Comparison of ENCODE assay signal across 10 cellular contexts in genomic region chr1:201482755-201483154, GRCh38. TPM values are rescaled to one million over a fixed set of nuclear protein-coding genes. Genes with fewer than 3 reads are reported as not detected.
DNase-seq lines count a peak whose midpoint lies in the region; ATAC-seq and TF ChIP-seq lines count a peak whose summit lies in the region.
"Had no signal": no experiment of that assay in that cellular context is flagged by ENCODE, and none has a peak within 500 bp of the region (broad histone marks: within the 10 kb centered on the region; RNA-seq: fewer than 3 reads in every experiment).

No MANE protein-coding gene starts in this region.

- H3K4me1 Mint-ChIP-seq in GM23338: peaks cover 24% of the 10 kb centered on the region
- H3K4me1 Mint-ChIP-seq in progenitor cell of endocrine pancreas (ENCODE audit: low read depth): peaks cover 17% of the 10 kb centered on the region

- 73 to 82% (median 77%) methylated on average over 4 to 5 of the region's 5 CpGs for WGBS in adrenal gland, 4 donors

- peaks cover 9% of the 10 kb centered on the region for H3K27me3 ChIP-seq in GM23338 (ENCODE audit: insufficient read depth)
- H3K27me3 ChIP-seq in ascending aorta: no peaks in the 10 kb centered on the region
- peaks cover 6% of the 10 kb centered on the region for H3K27me3 ChIP-seq in adrenal gland
- H3K27me3 ChIP-seq: Peyer's patch had no signal

- H2AFZ ChIP-seq in GM23338: peak overlapping the region; percentile 96

- no peaks in the 10 kb centered on the region for H3K36me3 Mint-ChIP-seq in GM23338 (ENCODE audit: low read depth)
- H3K36me3 Mint-ChIP-seq in progenitor cell of endocrine pancreas (ENCODE audit: insufficient read depth): no peaks in the 10 kb centered on the region

- no peaks in the 10 kb centered on the region; the same call in 1 of the 2 replicates for H3F3A ChIP-seq in GM23338 (replicated peaks; ENCODE audit: low read depth)

- peaks cover 27% of the 10 kb centered on the region for H3K4me1 ChIP-seq in GM23338 (ENCODE audit: insufficient read depth)
- H3K4me1 ChIP-seq in ascending aorta: peaks cover 9 to 30% of the 10 kb centered on the region in 2 donors
- H3K4me1 ChIP-seq in adrenal gland (replicated peaks in 1 of 2): peaks cover 13 to 20% of the 10 kb centered on the region in 2 donors

- no peaks in the 10 kb centered on the region for H4K20me1 ChIP-seq in GM23338 (replicated peaks; ENCODE audit: insufficient read depth)

- H3K36me3 ChIP-seq in GM23338 (ENCODE audit: insufficient read depth): no peaks in the 10 kb centered on the region
- peaks cover 45 to 51% of the 10 kb centered on the region in 2 donors for H3K36me3 ChIP-seq in ascending aorta
- peaks cover 0 to 28% of the 10 kb centered on the region in 2 donors for H3K36me3 ChIP-seq in adrenal gland (replicated peaks in 1 of 2)

- no peak overlapping the region for H3K27ac ChIP-seq in GM23338 (ENCODE audit: low read depth)
- peak overlapping the region; percentile 66 to 72 for H3K27ac ChIP-seq in ascending aorta
- H3K27ac ChIP-seq in adrenal gland: no peak overlapping the region

- no peaks in the 10 kb centered on the region for H3K9me2 ChIP-seq in GM23338 (ENCODE audit: insufficient read depth)

- intact Hi-C loops in ascending aorta (cut with DNase I) (loop anchor here (1.0 to 2.0 kb wide), 3 partner anchors 16 to 46 kb away; no protein-coding TSS in a partner anchor), adrenal gland (cut with DNase I) (loop anchor here (2.0 kb wide), 1 partner anchor 30 kb away; no protein-coding TSS in a partner anchor)

- H3K4me2 ChIP-seq in GM23338: peak overlapping the region; percentile 94

- peaks cover 14% of the 10 kb centered on the region for H3K27me3 Mint-ChIP-seq in GM23338 (ENCODE audit: insufficient read depth, low read depth, poor library complexity)
- peaks cover 32% of the 10 kb centered on the region for H3K27me3 Mint-ChIP-seq in progenitor cell of endocrine pancreas

- no peak for TF ChIP-seq POLR2A in adrenal gland (IDR thresholded peaks at IDR 0.05)

- H3K4me3 ChIP-seq in GM12865 (ENCODE audit: low read depth, low read length) (no peak overlapping the region), GM23338 (no peak overlapping the region), ascending aorta (no peak overlapping the region), adrenal gland (no peak overlapping the region)

- no peak overlapping the region for H3K4me3 Mint-ChIP-seq in GM23338
- no peak overlapping the region for H3K4me3 Mint-ChIP-seq in progenitor cell of endocrine pancreas (ENCODE audit: low read depth)

- H3K9me3 Mint-ChIP-seq in GM23338: no peaks in the 10 kb centered on the region
- H3K9me3 Mint-ChIP-seq in progenitor cell of endocrine pancreas (ENCODE audit: low read depth): no peaks in the 10 kb centered on the region
- H3K9me3 Mint-ChIP-seq: activated T-helper 2 cell treated with anti-CD3 and anti-CD28 coated beads, Interferon-gamma antibody, Interleukin-2, Interleukin-4, amounts not matched to agents 10 μg/mL and 5 μg/mL and 100 μg/mL, durations not matched to agents 14 hours and 24 hours and 36 hours had no signal

- H3K9me3 ChIP-seq in ascending aorta: no peaks in the 10 kb centered on the region
- H3K9me3 ChIP-seq in adrenal gland (replicated peaks in 1 of 3): no peaks in the 10 kb centered on the region
- H3K9me3 ChIP-seq: Peyer's patch had no signal

- H3K27ac Mint-ChIP-seq in GM23338: no peak overlapping the region
- peak overlapping the region; percentile 64 for H3K27ac Mint-ChIP-seq in progenitor cell of endocrine pancreas
- H3K27ac Mint-ChIP-seq: activated T-helper 2 cell treated with anti-CD3 and anti-CD28 coated beads, Interferon-gamma antibody, Interleukin-2, Interleukin-4, amounts not matched to agents 10 μg/mL and 5 μg/mL and 100 μg/mL, durations not matched to agents 14 hours and 24 hours and 36 hours had no signal

- no peaks in the 10 kb centered on the region for H3K79me2 ChIP-seq in GM23338 (replicated peaks; ENCODE audit: insufficient read depth)

- DNase-seq in GM12865 (ENCODE audit: low read depth): peak; percentile 70
- no peak for DNase-seq in GM23338 (ENCODE audit: low spot score)
- DNase-seq in ascending aorta (ENCODE audit: low spot score in 2 of 2): no peak
- DNase-seq in progenitor cell of endocrine pancreas (ENCODE audit: low spot score, unreplicated experiment): no peak
- no peak for DNase-seq in activated CD4-positive, alpha-beta T cell treated with anti-CD3 and anti-CD28 coated beads for 1 hour
- DNase-seq in DMS153 treated with DMSO at 0.1 percent for 48 hours (lab: John Stamatoyannopoulos, UW; ENCODE audit: unreplicated experiment): no peak
- no peak for DNase-seq in adrenal gland

- ATAC-seq in GM23338 (no peak), HG03135 (IDR thresholded peaks at IDR 0.05; ENCODE audit: unreplicated experiment) (no peak)

- no peak for TF ChIP-seq CTCF in GM12865 (IDR thresholded peaks at IDR 0.05; ENCODE audit: insufficient read depth, low read depth, low read length, missing control alignments)
- no peak for TF ChIP-seq CTCF in GM23338 (conservative IDR thresholded peaks at IDR 0.05; ENCODE audit: low read depth in 2 of 2)
- TF ChIP-seq CTCF in ascending aorta (IDR thresholded peaks at IDR 0.05): no peak
- no peak for TF ChIP-seq CTCF in progenitor cell of endocrine pancreas (IDR thresholded peaks at IDR 0.05; ENCODE audit: unreplicated experiment)
- no peak for TF ChIP-seq CTCF in adrenal gland (IDR thresholded peaks at IDR 0.05)

TF ChIP-seq in GM23338, 12 proteins besides CTCF, POLR2A, EP300 and RAD21 (continues in another document):
- no peak for TF ChIP-seq EZH2 (IDR thresholded peaks at IDR 0.05; ENCODE audit: low read depth, unreplicated experiment)
- no peak for TF ChIP-seq CREB1 (CRISPR knock-in tag; IDR thresholded peaks at IDR 0.05; ENCODE audit: low read depth)
- TF ChIP-seq STAT1 (IDR thresholded peaks at IDR 0.05; ENCODE audit: unreplicated experiment): no peak
- TF ChIP-seq NANOG (IDR thresholded peaks at IDR 0.05; ENCODE audit: borderline replicate concordance): no peak
- no peak for TF ChIP-seq POLR2AphosphoS5 (IDR thresholded peaks at IDR 0.05; ENCODE audit: low read depth)
- no peak for TF ChIP-seq ZNF114 (CRISPR knock-in tag; IDR thresholded peaks at IDR 0.05)

RNA-seq across cellular contexts. Expression of gene PHLDA3, which starts 13.8 kb away (rescaled TPM):
- 87.4 and 111 TPM in 2 replicates for total RNA-seq in GM23338 (2014; rRNA removed; shearing (Covaris generic))
- polyA plus RNA-seq in GM23338 (2016; fragmentation: Nextera tagmentation; extraction: Ambion mirVana): 37.5 and 38.9 TPM in 2 replicates
- total RNA-seq in ascending aorta: 111 TPM
- total RNA-seq in progenitor cell of endocrine pancreas: 21.2 and 31.3 TPM in 2 replicates
- 10 to 100 TPM; 14.5 to 64.7 (median 30.6) TPM for total RNA-seq in adrenal gland
- polyA plus RNA-seq in adrenal gland: 10 to 100 TPM in 2 of 3 donors, 1 to 10 TPM in 1; 2.1 to 30.7 (median 30.4) TPM

RNA-seq across cellular contexts. Expression of gene CSRP1, which starts 24.2 kb away (rescaled TPM):
- total RNA-seq in GM23338 (2014; rRNA removed; shearing (Covaris generic)): 24.1 and 29.9 TPM in 2 replicates
- polyA plus RNA-seq in GM23338 (2016; fragmentation: Nextera tagmentation; extraction: Ambion mirVana) (5.8 and 6.2 TPM in 2 replicates), adrenal gland (100 to 1,000 TPM in 2 of 3 donors, 10 to 100 TPM in 1; 85.6 to 159 (median 156) TPM)
- total RNA-seq in ascending aorta (948 TPM), progenitor cell of endocrine pancreas (19.4 and 23.2 TPM in 2 replicates), adrenal gland (100 to 1,000 TPM in 5 of 8 donors, 10 to 100 TPM in 3; 67.6 to 470 (median 200) TPM)

RNA-seq across cellular contexts. Expression of gene NAV1, which starts 56.2 kb away (rescaled TPM):
- 37.2 and 37.4 TPM in 2 replicates for total RNA-seq in GM23338 (2014; rRNA removed; shearing (Covaris generic))
- polyA plus RNA-seq in GM23338 (2016; fragmentation: Nextera tagmentation; extraction: Ambion mirVana): 22.6 and 22.7 TPM in 2 replicates
- 131 TPM for total RNA-seq in ascending aorta
- 53.4 and 55.2 TPM in 2 replicates for total RNA-seq in progenitor cell of endocrine pancreas
- total RNA-seq in adrenal gland: 10 to 100 TPM; 12.4 to 21.9 (median 17.1) TPM
- 10 to 100 TPM in 1 of 3 donors, 1 to 10 TPM in 2; 3.0 to 11.3 (median 4.4) TPM for polyA plus RNA-seq in adrenal gland

Comparison
In these comparisons a context has a peak if more than half of its experiments do, and no peak if none do; other contexts are left out.
1. H3K27ac ChIP-seq: peak in ascending aorta (2 of 2); none in GM23338 (single experiment) and adrenal gland (0 of 5).